ENCODE assay signal across 8 cellular contexts in the genomic region with DNA sequence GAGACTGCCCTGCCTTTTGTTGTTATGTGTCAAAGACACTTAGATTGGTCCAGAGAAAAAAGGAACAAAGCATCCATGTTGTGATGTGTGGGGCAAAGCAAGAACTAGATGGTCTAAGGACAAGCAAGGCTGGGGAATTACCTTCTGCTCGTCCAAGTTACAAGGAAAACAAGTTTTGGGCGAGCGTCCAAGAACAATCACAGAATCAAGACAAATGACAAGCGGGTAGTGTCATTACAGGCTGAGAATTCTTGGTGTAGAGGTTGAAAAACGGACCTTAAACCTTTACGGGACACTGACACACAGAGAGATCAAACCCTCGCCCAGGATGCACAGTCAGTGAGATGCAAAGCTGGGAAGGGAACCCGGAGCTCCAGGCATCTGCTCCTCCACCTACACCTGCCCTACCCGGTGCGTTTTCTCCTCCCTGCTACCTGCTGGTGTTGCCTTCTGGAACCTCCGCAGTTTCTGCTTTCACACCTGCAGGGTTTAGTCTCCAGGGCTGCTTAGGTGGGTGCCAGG. TPM values are rescaled to one million over a fixed set of nuclear protein-coding genes. Genes with fewer than 3 reads are reported as not detected.
DNase-seq lines count a peak whose midpoint lies in the region; ATAC-seq, FAIRE-seq and TF ChIP-seq lines count a peak whose summit lies in the region.

No MANE protein-coding gene starts in this region.

- no peak overlapping the region for H2BK12ac ChIP-seq in mesenchymal stem cell (ENCODE audit: low read length in 2 of 2)

- no peak for TF ChIP-seq EP300 in K562 (IDR thresholded peaks at IDR 0.05; ENCODE audit: low read length)

- CTCF ChIA-PET in K562 (lab: Yijun Ruan, JAX; ENCODE audit: low intra/inter-chr PET ratio): interaction anchor here (0.7 kb wide), 1 partner anchor 225 kb away, joined by 4 read pairs; no protein-coding TSS in a partner anchor

- no peaks in the 10 kb centered on the region for H3K9me1 ChIP-seq in K562 (ENCODE audit: control insufficient read depth, insufficient read depth, low read length)

- peaks cover 15% of the 10 kb centered on the region for H3K9me3 ChIP-seq in K562 (replicated peaks; ENCODE audit: control insufficient read depth, insufficient read depth, low read depth, low read length)
- H3K9me3 ChIP-seq in mesenchymal stem cell (ENCODE audit: control insufficient read depth, low read length): no peaks in the 10 kb centered on the region
- H3K9me3 ChIP-seq in uterus: no peaks in the 10 kb centered on the region

- TF ChIP-seq CTCF in K562 (IDR thresholded peaks at IDR 0.05 in 2 of 3, conservative IDR thresholded peaks at IDR 0.05 in 1 of 3; ENCODE audit: insufficient read depth in 2 of 3, low read depth in 1 of 3, low read length in 3 of 3): no peak
- TF ChIP-seq CTCF in uterus (IDR thresholded peaks at IDR 0.05): no peak

- peak; percentile 64 for DNase-seq in NCI-H1436 (lab: John Stamatoyannopoulos, UW)
- no peak for DNase-seq in NCI-H1436 treated with DMSO at 0.1 percent for 48 hours (lab: John Stamatoyannopoulos, UW)
- DNase-seq in HPDE6-E6E7 (ENCODE audit: extremely low spot score): peak; percentile 54
- DNase-seq in K562 (ENCODE audit: extremely low read depth in 1 of 4, low spot score in 3 of 4): peak in 2 of 4 experiments; percentile 19 to 35
- no peak for DNase-seq in mesenchymal stem cell
- no peak for DNase-seq in uterus
- DNase-seq in HT-29 (ENCODE audit: low spot score): no peak

- peaks cover 15% of the 10 kb centered on the region; the same call in 1 of the 3 replicates for H3K36me3 ChIP-seq in K562 (ENCODE audit: control insufficient read depth, insufficient read depth, low read length)
- peaks cover 13 to 20% of the 10 kb centered on the region in 2 experiments for H3K36me3 ChIP-seq in mesenchymal stem cell (ENCODE audit: control insufficient read depth in 1 of 2, insufficient read depth in 2 of 2, low read depth in 1 of 2, low read length in 2 of 2)
- H3K36me3 ChIP-seq in uterus: no peaks in the 10 kb centered on the region

- no peak overlapping the region for H3K18ac ChIP-seq in mesenchymal stem cell (ENCODE audit: low read depth in 1 of 2, low read length in 2 of 2)

- no peak overlapping the region for H2AK5ac ChIP-seq in mesenchymal stem cell (ENCODE audit: low read length, severe bottlenecking)

- TF ChIP-seq RAD21 in K562 (CRISPR knock-in tag; conservative IDR thresholded peaks at IDR 0.05 in 1 of 2, IDR thresholded peaks at IDR 0.05 in 1 of 2): no peak

- no peaks in the 10 kb centered on the region for H3K27me3 ChIP-seq in K562 (ENCODE audit: control insufficient read depth in 2 of 2, insufficient read depth in 2 of 2, low read length in 2 of 2)
- peaks cover 4% of the 10 kb centered on the region in 2 experiments for H3K27me3 ChIP-seq in mesenchymal stem cell (ENCODE audit: control insufficient read depth in 1 of 2, insufficient read depth in 1 of 2, low read length in 2 of 2)
- H3K27me3 ChIP-seq in uterus: no peaks in the 10 kb centered on the region

- H3K4me2 ChIP-seq in K562 (ENCODE audit: insufficient read depth, low read length) (peak overlapping the region; percentile 90), mesenchymal stem cell (ENCODE audit: low read length, poor library complexity, severe bottlenecking) (peak overlapping the region; percentile 99)

- H4K91ac ChIP-seq in mesenchymal stem cell (ENCODE audit: low read length): no peak overlapping the region

- H2AFZ ChIP-seq in K562 (ENCODE audit: low read depth, low read length): peak overlapping the region; percentile 93
- peak overlapping the region; percentile 83 for H2AFZ ChIP-seq in mesenchymal stem cell (ENCODE audit: low read depth, low read length)

- H2BK120ac ChIP-seq in mesenchymal stem cell (ENCODE audit: low read depth, low read length): no peak overlapping the region

- no peak overlapping the region for H2BK15ac ChIP-seq in mesenchymal stem cell (ENCODE audit: low read depth, poor library complexity, severe bottlenecking)

- peak overlapping the region; percentile 7 for H4K8ac ChIP-seq in mesenchymal stem cell (ENCODE audit: low read length)

- in situ Hi-C loops in K562 (cut with MboI): no loop called here

- H3K4ac ChIP-seq in mesenchymal stem cell (ENCODE audit: low read depth in 1 of 2, low read length in 2 of 2): no peak overlapping the region

- H3K4me3 ChIP-seq in K562: peak overlapping the region; percentile 84
- peak overlapping the region; percentile 84 to 88 for H3K4me3 ChIP-seq in mesenchymal stem cell (ENCODE audit: insufficient read depth in 1 of 2, low read depth in 1 of 2, low read length in 2 of 2)
- peak overlapping the region; percentile 70 to 78 for H3K4me3 ChIP-seq in uterus

- H3K27ac ChIP-seq in K562 (ENCODE audit: extremely low read depth, low read depth, low read length): no peak overlapping the region
- no peak overlapping the region for H3K27ac ChIP-seq in mesenchymal stem cell (ENCODE audit: low read length, poor library complexity, severe bottlenecking)
- H3K27ac ChIP-seq in uterus: no peak overlapping the region

- FAIRE-seq in K562 (lab: Jason Lieb, UNC): peak; percentile 23

- H3K9ac ChIP-seq in K562 (ENCODE audit: insufficient read depth in 1 of 2, low read depth in 2 of 2, low read length in 2 of 2) (peak overlapping the region in 1 of 2 experiments; percentile 81; a peak in 2 of 4 replicates), mesenchymal stem cell (ENCODE audit: low read length) (peak overlapping the region; percentile 88)

- no peaks in the 10 kb centered on the region for H4K20me1 ChIP-seq in K562 (replicated peaks; ENCODE audit: control insufficient read depth, insufficient read depth, low read length)

- no peak overlapping the region for H2BK5ac ChIP-seq in mesenchymal stem cell (ENCODE audit: low read depth, low read length, poor library complexity, severe bottlenecking)

- ATAC-seq in K562: peak; percentile 10
- ATAC-seq in GM21390 (IDR thresholded peaks at IDR 0.05; ENCODE audit: unreplicated experiment): no peak

- H3K4me1 ChIP-seq in K562 (replicated peaks in 1 of 2; ENCODE audit: control insufficient read depth in 2 of 2, insufficient read depth in 2 of 2, low read length in 2 of 2) (peaks cover 4 to 15% of the 10 kb centered on the region in 2 experiments; a peak in 4 of 5 replicates), mesenchymal stem cell (ENCODE audit: control insufficient read depth, insufficient read depth, low read depth, low read length) (peaks cover 5% of the 10 kb centered on the region), uterus (peaks cover 0 to 4% of the 10 kb centered on the region in 2 donors)

- BruUV-seq in K562 (replicated peaks; lab: Mats Ljungman, UMichigan): no TSS peak

- WGBS in K562 (ENCODE audit: insufficient coverage, low coverage, missing lambda C conversion rate): 1% methylated on average over 11 of the region's 11 CpGs
- WGBS in mesenchymal stem cell: 16% methylated on average over 11 of the region's 11 CpGs

- H3K23ac ChIP-seq in mesenchymal stem cell (ENCODE audit: low read length in 2 of 2): no peak overlapping the region

- TF ChIP-seq POLR2A in K562 (conservative IDR thresholded peaks at IDR 0.05) (no peak), uterus (IDR thresholded peaks at IDR 0.05) (no peak)

- H3K79me2 ChIP-seq in K562 (ENCODE audit: control insufficient read depth, insufficient read depth, low read length): peaks cover 8% of the 10 kb centered on the region; the same call in 2 of the 3 replicates

- H3K79me1 ChIP-seq in mesenchymal stem cell (replicated peaks; ENCODE audit: low read length, poor library complexity, severe bottlenecking): peaks cover 9% of the 10 kb centered on the region

- intact Hi-C loops in K562 (cut with micrococcal nuclease) (no loop called here), uterus (cut with DNase I; ENCODE audit: low total_unique reads) (no loop called here)

- POLR2A ChIA-PET in K562 (lab: Yijun Ruan, JAX): interaction anchor here (0.6 to 1.2 kb wide), 6 partner anchors 8 to 172 kb away, joined by 3 to 5 read pairs (median 4); a partner anchor contains a TSS

- no peak overlapping the region for H3K14ac ChIP-seq in mesenchymal stem cell (ENCODE audit: low read length in 2 of 2)

RNA-seq across cellular contexts. Expression of a gene that starts 0.5 kb away (rescaled TPM):
- 26.6 and 56.0 TPM in 2 replicates for total RNA-seq in K562 (2011; cell fraction: chromatin; rRNA removed; ENCODE audit: low replicate concordance)
- 34.7 and 40.7 TPM in 2 replicates for total RNA-seq in K562 (2011; cell fraction: nucleolus; rRNA removed)
- total RNA-seq in K562 (2011; cell fraction: nucleoplasm; rRNA removed): 26.5 and 27.8 TPM in 2 replicates
- total RNA-seq in K562 (2014; rRNA removed) (12.5 and 13.5 TPM in 2 replicates), K562 (2014; rRNA removed; fragmentation: Illumina TruSeq; extraction: Trizol) (5.8 and 7.5 TPM in 2 replicates), K562 (2015; rRNA removed; fragmentation: Illumina TruSeq; extraction: Trizol) (9.1 and 9.3 TPM in 2 replicates), K562 (2021) (12.6 and 13.2 TPM in 2 replicates), uterus (10 to 100 TPM in 1 of 4 donors, 1 to 10 TPM in 3; 1.2 to 17.5 (median 7.3) TPM)
- polyA plus RNA-seq in K562 (2011; rRNA removed) (3.5 and 4.7 TPM in 2 replicates), K562 (2014; fragmentation: Illumina TruSeq; extraction: Trizol) (4.9 TPM in 2 replicates), K562 (2014; fragmentation: Nextera tagmentation; extraction: Ambion mirVana) (under 1 TPM; 0.20 to 0.25 TPM), K562 (2014; rRNA removed) (5.7 and 6.2 TPM in 2 replicates)
- 3.6 and 10.2 TPM in 2 replicates for polyA plus RNA-seq in K562 (2011; cell fraction: cytosol; rRNA removed)
- 4.1 and 9.0 TPM in 2 replicates for polyA plus RNA-seq in K562 (2011; cell fraction: nucleus; rRNA removed)
- 4.5 and 6.6 TPM in 2 replicates for polyA plus RNA-seq in K562 (2012)
- 7.6 and 16.2 TPM in 2 replicates for polyA minus RNA-seq in K562 (2011; rRNA and poly(A)+ RNA removed)
- 8.3 and 11.9 TPM in 2 replicates for polyA minus RNA-seq in K562 (2011; cell fraction: cytosol; rRNA and poly(A)+ RNA removed)
- 7.8 and 12.2 TPM in 2 replicates for polyA minus RNA-seq in K562 (2011; cell fraction: nucleus; rRNA and poly(A)+ RNA removed)
- polyA plus RNA-seq in mesenchymal stem cell (2013, experiment 1 of 2): 2.5 TPM
- 2.0 TPM for polyA plus RNA-seq in mesenchymal stem cell (2013, experiment 2 of 2)
- 10.4 and 20.9 TPM in 2 replicates for total RNA-seq in HT-29 (2014; rRNA removed; shearing (Covaris generic))

RNA-seq across cellular contexts. Expression of a gene that starts 10.9 kb away (rescaled TPM):
- total RNA-seq in K562 (2011; cell fraction: chromatin; rRNA removed; ENCODE audit: low replicate concordance): not detected in 2 replicates
- total RNA-seq in K562 (2011; cell fraction: nucleolus; rRNA removed): not detected in 2 replicates
- total RNA-seq in K562 (2011; cell fraction: nucleoplasm; rRNA removed): not detected in 2 replicates
- not detected in 2 replicates for total RNA-seq in K562 (2014; rRNA removed)
- not detected in 2 replicates for total RNA-seq in K562 (2014; rRNA removed; fragmentation: Illumina TruSeq; extraction: Trizol)
- total RNA-seq in K562 (2015; rRNA removed; fragmentation: Illumina TruSeq; extraction: Trizol): not detected in 2 replicates
- not detected in 2 replicates for total RNA-seq in K562 (2021)
- 0.03 TPM in 1 of 2 replicates, not detected in the other for polyA plus RNA-seq in K562 (2011; rRNA removed)
- polyA plus RNA-seq in K562 (2011; cell fraction: cytosol; rRNA removed): not detected in 2 replicates
- polyA plus RNA-seq in K562 (2011; cell fraction: nucleus; rRNA removed): 0.06 TPM in 1 of 2 replicates, not detected in the other
- 1.1 and 1.8 TPM in 2 replicates for polyA plus RNA-seq in K562 (2012)
- not detected in 2 replicates for polyA plus RNA-seq in K562 (2014; fragmentation: Illumina TruSeq; extraction: Trizol)
- under 1 TPM; 0.14 to 0.42 TPM for polyA plus RNA-seq in K562 (2014; fragmentation: Nextera tagmentation; extraction: Ambion mirVana)
- polyA plus RNA-seq in K562 (2014; rRNA removed): 0.03 and 0.05 TPM in 2 replicates
- not detected in 2 replicates for polyA minus RNA-seq in K562 (2011; rRNA and poly(A)+ RNA removed)
- not detected in 2 replicates for polyA minus RNA-seq in K562 (2011; cell fraction: cytosol; rRNA and poly(A)+ RNA removed)
- polyA minus RNA-seq in K562 (2011; cell fraction: nucleus; rRNA and poly(A)+ RNA removed): 0.11 TPM in 1 of 2 replicates, not detected in the other
- polyA plus RNA-seq in mesenchymal stem cell (2013, experiment 1 of 2): 0.68 TPM
- 0.60 TPM for polyA plus RNA-seq in mesenchymal stem cell (2013, experiment 2 of 2)
- total RNA-seq in uterus: 10 to 100 TPM in 1 of 4 donors, 1 to 10 TPM in 3; 4.4 to 19.8 (median 7.6) TPM
- not detected in 2 replicates for total RNA-seq in HT-29 (2014; rRNA removed; shearing (Covaris generic))

RNA-seq across cellular contexts. Expression of a gene that starts 16.0 kb away (rescaled TPM):
- 12.1 and 40.1 TPM in 2 replicates for total RNA-seq in K562 (2011; cell fraction: chromatin; rRNA removed; ENCODE audit: low replicate concordance)
- total RNA-seq in K562 (2011; cell fraction: nucleolus; rRNA removed): 42.5 and 54.9 TPM in 2 replicates
- 15.9 and 21.7 TPM in 2 replicates for total RNA-seq in K562 (2011; cell fraction: nucleoplasm; rRNA removed)
- total RNA-seq in K562 (2014; rRNA removed) (15.4 and 15.8 TPM in 2 replicates), K562 (2014; rRNA removed; fragmentation: Illumina TruSeq; extraction: Trizol) (3.0 and 3.5 TPM in 2 replicates), K562 (2015; rRNA removed; fragmentation: Illumina TruSeq; extraction: Trizol) (9.6 and 11.0 TPM in 2 replicates), K562 (2021) (14.0 and 16.4 TPM in 2 replicates), uterus (10 to 100 TPM in 3 of 4 donors, 1 to 10 TPM in 1; 2.9 to 75.1 (median 27.1) TPM)
- polyA plus RNA-seq in K562 (2011; rRNA removed) (4.5 and 5.3 TPM in 2 replicates), K562 (2014; fragmentation: Illumina TruSeq; extraction: Trizol) (4.1 and 6.9 TPM in 2 replicates), K562 (2014; fragmentation: Nextera tagmentation; extraction: Ambion mirVana) (1 to 10 TPM in 1 of 2 experiments, under 1 TPM in 1; 0.92 to 1.2 TPM), K562 (2014; rRNA removed) (7.5 and 8.3 TPM in 2 replicates)
- polyA plus RNA-seq in K562 (2011; cell fraction: cytosol; rRNA removed): 6.1 and 18.5 TPM in 2 replicates
- polyA plus RNA-seq in K562 (2011; cell fraction: nucleus; rRNA removed): 8.6 and 17.6 TPM in 2 replicates
- polyA plus RNA-seq in K562 (2012): 6.9 and 7.9 TPM in 2 replicates
- 7.5 and 12.5 TPM in 2 replicates for polyA minus RNA-seq in K562 (2011; rRNA and poly(A)+ RNA removed)
- 9.4 and 10.3 TPM in 2 replicates for polyA minus RNA-seq in K562 (2011; cell fraction: cytosol; rRNA and poly(A)+ RNA removed)
- 31.7 and 40.8 TPM in 2 replicates for polyA minus RNA-seq in K562 (2011; cell fraction: nucleus; rRNA and poly(A)+ RNA removed)
- polyA plus RNA-seq in mesenchymal stem cell (2013, experiment 1 of 2): 4.1 TPM
- 3.8 TPM for polyA plus RNA-seq in mesenchymal stem cell (2013, experiment 2 of 2)
- total RNA-seq in HT-29 (2014; rRNA removed; shearing (Covaris generic)): 28.6 and 29.5 TPM in 2 replicates

RNA-seq across cellular contexts. Expression of a gene that starts 25.3 kb away (rescaled TPM):
- total RNA-seq in K562 (2011; cell fraction: chromatin; rRNA removed; ENCODE audit: low replicate concordance): 3.8 and 13.1 TPM in 2 replicates
- total RNA-seq in K562 (2011; cell fraction: nucleolus; rRNA removed): 12.1 and 13.7 TPM in 2 replicates
- total RNA-seq in K562 (2011; cell fraction: nucleoplasm; rRNA removed): 5.5 and 8.0 TPM in 2 replicates
- total RNA-seq in K562 (2014; rRNA removed) (4.2 and 4.8 TPM in 2 replicates), K562 (2014; rRNA removed; fragmentation: Illumina TruSeq; extraction: Trizol) (0.64 and 0.95 TPM in 2 replicates), K562 (2015; rRNA removed; fragmentation: Illumina TruSeq; extraction: Trizol) (2.5 and 3.3 TPM in 2 replicates), K562 (2021) (3.5 and 4.3 TPM in 2 replicates), uterus (10 to 100 TPM in 3 of 4 donors, 1 to 10 TPM in 1; 1.8 to 18.7 (median 11.4) TPM)
- polyA plus RNA-seq in K562 (2011; rRNA removed) (1.2 and 2.7 TPM in 2 replicates), K562 (2014; fragmentation: Illumina TruSeq; extraction: Trizol) (1.2 and 2.4 TPM in 2 replicates), K562 (2014; fragmentation: Nextera tagmentation; extraction: Ambion mirVana) (under 1 TPM; 0.07 to 0.17 TPM), K562 (2014; rRNA removed) (2.6 and 3.9 TPM in 2 replicates)
- 2.4 and 5.3 TPM in 2 replicates for polyA plus RNA-seq in K562 (2011; cell fraction: cytosol; rRNA removed)
- 6.9 and 8.9 TPM in 2 replicates for polyA plus RNA-seq in K562 (2011; cell fraction: nucleus; rRNA removed)
- 5.5 and 10.1 TPM in 2 replicates for polyA plus RNA-seq in K562 (2012)
- 1.5 and 1.9 TPM in 2 replicates for polyA minus RNA-seq in K562 (2011; rRNA and poly(A)+ RNA removed)
- polyA minus RNA-seq in K562 (2011; cell fraction: cytosol; rRNA and poly(A)+ RNA removed): 1.4 and 2.4 TPM in 2 replicates
- 6.5 and 8.3 TPM in 2 replicates for polyA minus RNA-seq in K562 (2011; cell fraction: nucleus; rRNA and poly(A)+ RNA removed)
- 5.0 TPM for polyA plus RNA-seq in mesenchymal stem cell (2013, experiment 1 of 2)
- 5.1 TPM for polyA plus RNA-seq in mesenchymal stem cell (2013, experiment 2 of 2)
- total RNA-seq in HT-29 (2014; rRNA removed; shearing (Covaris generic)): 19.2 and 22.7 TPM in 2 replicates

RNA-seq across cellular contexts. Expression of a gene that starts 42.4 kb away (rescaled TPM):
- total RNA-seq in K562 (2011; cell fraction: chromatin; rRNA removed; ENCODE audit: low replicate concordance): 57.9 and 99.5 TPM in 2 replicates
- 56.2 and 62.2 TPM in 2 replicates for total RNA-seq in K562 (2011; cell fraction: nucleolus; rRNA removed)
- total RNA-seq in K562 (2011; cell fraction: nucleoplasm; rRNA removed): 46.1 and 46.3 TPM in 2 replicates
- total RNA-seq in K562 (2014; rRNA removed) (35.0 and 44.2 TPM in 2 replicates), K562 (2014; rRNA removed; fragmentation: Illumina TruSeq; extraction: Trizol) (23.0 and 23.2 TPM in 2 replicates), K562 (2015; rRNA removed; fragmentation: Illumina TruSeq; extraction: Trizol) (22.1 and 22.9 TPM in 2 replicates), K562 (2021) (40.9 and 43.4 TPM in 2 replicates), uterus (10 to 100 TPM in 2 of 4 donors, 1 to 10 TPM in 2; 1.5 to 26.6 (median 16.4) TPM)
- polyA plus RNA-seq in K562 (2011; rRNA removed) (23.4 and 27.1 TPM in 2 replicates), K562 (2014; fragmentation: Illumina TruSeq; extraction: Trizol) (24.6 and 25.6 TPM in 2 replicates), K562 (2014; fragmentation: Nextera tagmentation; extraction: Ambion mirVana) (1 to 10 TPM; 5.8 to 7.1 TPM), K562 (2014; rRNA removed) (20.8 and 27.5 TPM in 2 replicates)
- polyA plus RNA-seq in K562 (2011; cell fraction: cytosol; rRNA removed): 17.0 and 29.0 TPM in 2 replicates
- polyA plus RNA-seq in K562 (2011; cell fraction: nucleus; rRNA removed): 16.4 and 25.4 TPM in 2 replicates
- polyA plus RNA-seq in K562 (2012): 15.7 and 20.2 TPM in 2 replicates
- 30.5 and 38.2 TPM in 2 replicates for polyA minus RNA-seq in K562 (2011; rRNA and poly(A)+ RNA removed)
- polyA minus RNA-seq in K562 (2011; cell fraction: cytosol; rRNA and poly(A)+ RNA removed): 12.7 and 26.2 TPM in 2 replicates
- 18.0 and 21.0 TPM in 2 replicates for polyA minus RNA-seq in K562 (2011; cell fraction: nucleus; rRNA and poly(A)+ RNA removed)
- polyA plus RNA-seq in mesenchymal stem cell (2013, experiment 1 of 2): 7.7 TPM
- polyA plus RNA-seq in mesenchymal stem cell (2013, experiment 2 of 2): 8.3 TPM
- total RNA-seq in HT-29 (2014; rRNA removed; shearing (Covaris generic)): 26.6 and 33.1 TPM in 2 replicates

Comparison
In these comparisons a context has a peak if more than half of its experiments do, and no peak if none do; other contexts are left out.
1. DNase-seq: peak in NCI-H1436 (single experiment) and HPDE6-E6E7 (single experiment); none in NCI-H1436 treated with DMSO at 0.1 percent for 48 hours (single experiment), mesenchymal stem cell (single experiment), uterus (0 of 2) and HT-29 (single experiment).
2. Peak in every context shown above with its lines, with median percentiles within 50 percentile points of each other: H3K4me3 ChIP-seq.